ENCODE assay signal across 31 cellular contexts in genomic region chr19:32097620-32098019, GRCh38.
"Had no signal": no experiment of that assay in that cellular context is flagged by ENCODE, and none has a peak within 500 bp of the region (broad histone marks: within the 10 kb centered on the region; RNA-seq: fewer than 3 reads in every experiment).

No MANE protein-coding gene starts in this region.

- H3K27me3 ChIP-seq: body of pancreas, esophagus squamous epithelium had no signal

- H3K27ac ChIP-seq: adrenal gland, body of pancreas, epithelial cell of prostate, esophagus squamous epithelium, gastroesophageal sphincter had no signal

- H3K4me3 Mint-ChIP-seq: activated CD4-positive, alpha-beta memory T cell treated with anti-CD3 and anti-CD28 coated beads, Interleukin-2, amount 10 ng/mL, durations not matched to agents 7 days and 5 days; activated CD4-positive, alpha-beta T cell treated with anti-CD3 and anti-CD28 coated beads for 36 hours; activated CD4-positive, alpha-beta T cell treated with anti-CD3 and anti-CD28 coated beads, Interleukin-2, amount 10 ng/mL, durations not matched to agents 7 days and 5 days; activated naive CD4-positive, alpha-beta T cell treated with anti-CD3 and anti-CD28 coated beads for 36 hours; activated naive CD4-positive, alpha-beta T cell treated with anti-CD3 and anti-CD28 coated beads, Interleukin-2, amount 50 U/mL, for 24 hours; activated naive CD8-positive, alpha-beta T cell treated with anti-CD3 and anti-CD28 coated beads for 36 hours; activated naive CD8-positive, alpha-beta T cell treated with anti-CD3 and anti-CD28 coated beads, Interleukin-2, amount 50 U/mL, for 24 hours; activated T-cell treated with anti-CD3 and anti-CD28 coated beads, Interleukin-2, amount 50 U/mL, for 4 hours; activated T-helper 17 cell treated with anti-CD3 and anti-CD28 coated beads, Interleukin-2, amount 50 U/mL, for 72 hours; effector memory CD8-positive, alpha-beta T cell; T-helper 17 cell had no signal

- DNase-seq: activated CD4-positive, alpha-beta memory T cell treated with anti-CD3 and anti-CD28 coated beads, Interleukin-2, amount 10 ng/mL, durations not matched to agents 7 days and 5 days; activated CD4-positive, alpha-beta T cell treated with anti-CD3 and anti-CD28 coated beads for 36 hours; activated CD4-positive, alpha-beta T cell treated with anti-CD3 and anti-CD28 coated beads, Interleukin-2, amount 10 ng/mL, durations not matched to agents 7 days and 5 days; activated CD4-positive, alpha-beta T cell treated with anti-CD3 and anti-CD28 coated beads, Interleukin-2, amount 50 U/mL, for 4 hours; activated CD4-positive, CD25-positive, alpha-beta regulatory T cell; activated CD4-positive, CD25-positive, alpha-beta regulatory T cell treated with anti-CD3 and anti-CD28 coated beads, Interleukin-2, amount 50 U/mL, for 72 hours; activated CD8-positive, alpha-beta memory T cell treated with anti-CD3 and anti-CD28 coated beads for 24 hours; activated effector memory CD4-positive, alpha-beta T cell treated with Interleukin-2 at 50 U/mL for 16 hours; activated gamma-delta T cell treated with Interleukin-2 at 50 U/mL for 16 hours; activated naive CD4-positive, alpha-beta T cell treated with anti-CD3 and anti-CD28 coated beads for 36 hours; activated naive CD8-positive, alpha-beta T cell treated with anti-CD3 and anti-CD28 coated beads for 36 hours; activated naive CD8-positive, alpha-beta T cell treated with anti-CD3 and anti-CD28 coated beads, Interleukin-2, amount 50 U/mL, for 24 hours; activated T-cell treated with anti-CD3 and anti-CD28 coated beads, Interleukin-2, amount 50 U/mL, for 4 hours; adrenal gland; amygdala; aorta; body of pancreas; caudate nucleus; cortex of kidney; dermis blood vessel endothelial cell; effector CD4-positive, alpha-beta T cell; effector memory CD8-positive, alpha-beta T cell; esophagus squamous epithelium; foreskin melanocyte; head of caudate nucleus; T-helper 1 cell; T-helper 17 cell had no signal

- H3K9me3 Mint-ChIP-seq: activated CD4-positive, alpha-beta memory T cell treated with anti-CD3 and anti-CD28 coated beads, Interleukin-2, amount 10 ng/mL, durations not matched to agents 7 days and 5 days had no signal

- H3K4me1 Mint-ChIP-seq: activated CD4-positive, alpha-beta memory T cell treated with anti-CD3 and anti-CD28 coated beads, Interleukin-2, amount 10 ng/mL, durations not matched to agents 7 days and 5 days; activated CD4-positive, alpha-beta T cell treated with anti-CD3 and anti-CD28 coated beads for 36 hours; activated CD4-positive, alpha-beta T cell treated with anti-CD3 and anti-CD28 coated beads, Interleukin-2, amount 10 ng/mL, durations not matched to agents 7 days and 5 days; activated naive CD4-positive, alpha-beta T cell treated with anti-CD3 and anti-CD28 coated beads, Interleukin-2, amount 50 U/mL, for 24 hours; activated naive CD8-positive, alpha-beta T cell treated with anti-CD3 and anti-CD28 coated beads for 36 hours; activated naive CD8-positive, alpha-beta T cell treated with anti-CD3 and anti-CD28 coated beads, Interleukin-2, amount 50 U/mL, for 24 hours; activated T-helper 17 cell treated with anti-CD3 and anti-CD28 coated beads, Interleukin-2, amount 50 U/mL, for 72 hours; T-helper 17 cell had no signal

- H3K4me1 ChIP-seq: body of pancreas, esophagus squamous epithelium, gastroesophageal sphincter had no signal

- ATAC-seq: activated CD4-positive, alpha-beta T cell treated with anti-CD3 and anti-CD28 coated beads for 36 hours; activated naive CD8-positive, alpha-beta T cell treated with anti-CD3 and anti-CD28 coated beads, Interleukin-2, amount 50 U/mL, for 24 hours; activated T-cell treated with anti-CD3 and anti-CD28 coated beads, Interleukin-2, amount 50 U/mL, for 4 hours; activated T-helper 17 cell treated with anti-CD3 and anti-CD28 coated beads, Interleukin-2, amount 50 U/mL, for 72 hours; body of pancreas; effector memory CD8-positive, alpha-beta T cell; gastroesophageal sphincter; T-helper 17 cell had no signal

- H3K27ac Mint-ChIP-seq: activated CD4-positive, alpha-beta memory T cell treated with anti-CD3 and anti-CD28 coated beads, Interleukin-2, amount 10 ng/mL, durations not matched to agents 7 days and 5 days; activated CD4-positive, alpha-beta T cell treated with anti-CD3 and anti-CD28 coated beads for 36 hours; activated CD4-positive, alpha-beta T cell treated with anti-CD3 and anti-CD28 coated beads, Interleukin-2, amount 10 ng/mL, durations not matched to agents 7 days and 5 days; activated naive CD4-positive, alpha-beta T cell treated with anti-CD3 and anti-CD28 coated beads for 36 hours; activated naive CD4-positive, alpha-beta T cell treated with anti-CD3 and anti-CD28 coated beads, Interleukin-2, amount 50 U/mL, for 24 hours; activated naive CD8-positive, alpha-beta T cell treated with anti-CD3 and anti-CD28 coated beads for 36 hours; activated naive CD8-positive, alpha-beta T cell treated with anti-CD3 and anti-CD28 coated beads, Interleukin-2, amount 50 U/mL, for 24 hours; activated T-helper 17 cell treated with anti-CD3 and anti-CD28 coated beads, Interleukin-2, amount 50 U/mL, for 72 hours; effector memory CD8-positive, alpha-beta T cell; T-helper 17 cell had no signal

- H3K27me3 Mint-ChIP-seq: activated CD4-positive, alpha-beta memory T cell treated with anti-CD3 and anti-CD28 coated beads, Interleukin-2, amount 10 ng/mL, durations not matched to agents 7 days and 5 days; activated CD4-positive, alpha-beta T cell treated with anti-CD3 and anti-CD28 coated beads, Interleukin-2, amount 10 ng/mL, durations not matched to agents 7 days and 5 days had no signal

- H3K36me3 Mint-ChIP-seq: activated naive CD4-positive, alpha-beta T cell treated with anti-CD3 and anti-CD28 coated beads, Interleukin-2, amount 50 U/mL, for 24 hours; activated naive CD8-positive, alpha-beta T cell treated with anti-CD3 and anti-CD28 coated beads for 36 hours had no signal

- H3K9me3 ChIP-seq: adrenal gland, body of pancreas, esophagus squamous epithelium, gastroesophageal sphincter had no signal

- H3K4me3 ChIP-seq: adrenal gland, body of pancreas, esophagus squamous epithelium, gastroesophageal sphincter had no signal

- H3K36me3 ChIP-seq: adrenal gland, esophagus squamous epithelium, gastroesophageal sphincter had no signal
